ENCODE assay signal across 7 cellular contexts in genomic region chr10:72355214-72355555, GRCh38. TPM values are rescaled to one million over a fixed set of nuclear protein-coding genes. Genes with fewer than 3 reads are reported as not detected.
DNase-seq lines count a peak whose midpoint lies in the region; TF ChIP-seq lines count a peak whose summit lies in the region.

No MANE protein-coding gene starts in this region.

- peaks cover 0 to 16% (median 10%) of the 10 kb centered on the region in 5 donors for H3K36me3 ChIP-seq in subcutaneous abdominal adipose tissue (ENCODE audit: control insufficient read depth in 5 of 5, insufficient read depth in 5 of 5, low read length in 5 of 5)

- H3K36me3 Mint-ChIP-seq in HFFc6 (ENCODE audit: low read depth) = peaks cover 22% of the 10 kb centered on the region
- H3K36me3 Mint-ChIP-seq in activated T-helper 1 cell treated with anti-CD3 and anti-CD28 coated beads, Interleukin-12 subunit alpha, Interleukin-12 subunit beta, Interleukin-2, Interleukin-4 antibody, amounts not matched to agents 30 ng/mL and 10 ng/mL and 1 ng/mL, durations not matched to agents 14 hours and 24 hours and 36 hours (ENCODE audit: low read depth) = peaks cover 11% of the 10 kb centered on the region
- H3K36me3 Mint-ChIP-seq in immature natural killer cell = peaks cover 4 to 11% (median 7%) of the 10 kb centered on the region in 3 donors

- H3K27me3 ChIP-seq in subcutaneous abdominal adipose tissue (ENCODE audit: control insufficient read depth in 5 of 5, insufficient read depth in 4 of 5, low read length in 5 of 5) = no peaks in the 10 kb centered on the region

- H3K9me3 ChIP-seq in subcutaneous abdominal adipose tissue (ENCODE audit: control insufficient read depth in 5 of 5, low read length in 5 of 5) = no peaks in the 10 kb centered on the region

- H3K4me1 ChIP-seq in subcutaneous abdominal adipose tissue (ENCODE audit: control insufficient read depth in 5 of 5, insufficient read depth in 5 of 5, low read length in 5 of 5) = peaks cover 5 to 34% (median 23%) of the 10 kb centered on the region in 5 donors

- peak overlapping the region; percentile 97 for H3K27ac ChIP-seq in subcutaneous abdominal adipose tissue (ENCODE audit: low read depth, low read length)

- H3K27me3 Mint-ChIP-seq in HFFc6 (ENCODE audit: insufficient read depth) (no peaks in the 10 kb centered on the region; the same call in none of the 2 replicates), immature natural killer cell (ENCODE audit: low read depth in 3 of 3) (peaks cover 7 to 16% (median 9%) of the 10 kb centered on the region in 3 donors)
- H3K27me3 Mint-ChIP-seq in activated T-helper 1 cell treated with anti-CD3 and anti-CD28 coated beads, Interleukin-12 subunit alpha, Interleukin-12 subunit beta, Interleukin-2, Interleukin-4 antibody, amounts not matched to agents 30 ng/mL and 10 ng/mL and 1 ng/mL, durations not matched to agents 14 hours and 24 hours and 36 hours (ENCODE audit: insufficient read depth) = peaks cover 4% of the 10 kb centered on the region

- H3K9me3 Mint-ChIP-seq in HFFc6 (no peaks in the 10 kb centered on the region), immature natural killer cell (peaks cover 0 to 1% (median 0%) of the 10 kb centered on the region in 6 donors)
- no peaks in the 10 kb centered on the region for H3K9me3 Mint-ChIP-seq in activated T-helper 1 cell treated with anti-CD3 and anti-CD28 coated beads, Interleukin-12 subunit alpha, Interleukin-12 subunit beta, Interleukin-2, Interleukin-4 antibody, amounts not matched to agents 30 ng/mL and 10 ng/mL and 1 ng/mL, durations not matched to agents 14 hours and 24 hours and 36 hours

- H3K27ac Mint-ChIP-seq in HFFc6 (peak overlapping the region; percentile 98), immature natural killer cell (peak overlapping the region; percentile 90 to 97 (median 95))
- peak overlapping the region; percentile 84 for H3K27ac Mint-ChIP-seq in activated T-helper 1 cell treated with anti-CD3 and anti-CD28 coated beads, Interleukin-12 subunit alpha, Interleukin-12 subunit beta, Interleukin-2, Interleukin-4 antibody, amounts not matched to agents 30 ng/mL and 10 ng/mL and 1 ng/mL, durations not matched to agents 14 hours and 24 hours and 36 hours

- H3K4me3 Mint-ChIP-seq in HFFc6 (peak overlapping the region; percentile 98), immature natural killer cell (peak overlapping the region; percentile 94 to 98 (median 95))
- H3K4me3 Mint-ChIP-seq in activated T-helper 1 cell treated with anti-CD3 and anti-CD28 coated beads, Interleukin-12 subunit alpha, Interleukin-12 subunit beta, Interleukin-2, Interleukin-4 antibody, amounts not matched to agents 30 ng/mL and 10 ng/mL and 1 ng/mL, durations not matched to agents 14 hours and 24 hours and 36 hours = peak overlapping the region; percentile 97

- H3K4me1 Mint-ChIP-seq in HFFc6 (ENCODE audit: low read depth) (peaks cover 36% of the 10 kb centered on the region), immature natural killer cell (peaks cover 42 to 56% of the 10 kb centered on the region in 2 donors)
- H3K4me1 Mint-ChIP-seq in activated T-helper 1 cell treated with anti-CD3 and anti-CD28 coated beads, Interleukin-12 subunit alpha, Interleukin-12 subunit beta, Interleukin-2, Interleukin-4 antibody, amounts not matched to agents 30 ng/mL and 10 ng/mL and 1 ng/mL, durations not matched to agents 14 hours and 24 hours and 36 hours (ENCODE audit: low read depth) = peaks cover 29% of the 10 kb centered on the region

- in situ Hi-C loops in KBM-7 (cut with MboI; ENCODE audit: low pct_unique_long_range_greater_than_20kb, low sequenced_read_pairs) = loop anchor here (25.0 kb wide), 1 partner anchor 507 kb away; no protein-coding TSS in a partner anchor

- peak overlapping the region; percentile 84 to 99 (median 93) for H3K9ac ChIP-seq in subcutaneous abdominal adipose tissue (ENCODE audit: low read length in 5 of 5)

- peak overlapping the region; percentile 74 to 99 (median 94) for H3K4me3 ChIP-seq in subcutaneous abdominal adipose tissue (ENCODE audit: low read depth in 1 of 5, low read length in 5 of 5)

- DNase-seq in HFFc6 (no peak), immature natural killer cell (no peak), KBM-7 (no peak), GDM1 (lab: John Stamatoyannopoulos, UW) (no peak), amygdala (lab: John Stamatoyannopoulos, UW) (no peak)
- no peak for DNase-seq in activated T-helper 1 cell treated with anti-CD3 and anti-CD28 coated beads, Interleukin-12 subunit alpha, Interleukin-12 subunit beta, Interleukin-2, Interleukin-4 antibody, amounts not matched to agents 30 ng/mL and 10 ng/mL and 1 ng/mL, durations not matched to agents 14 hours and 24 hours and 36 hours (ENCODE audit: low spot score)

- TF ChIP-seq CTCF in HFFc6 (IDR thresholded peaks at IDR 0.05) = no peak

- intact Hi-C loops in activated T-helper 1 cell treated with anti-CD3 and anti-CD28 coated beads, Interleukin-12 subunit alpha, Interleukin-12 subunit beta, Interleukin-2, Interleukin-4 antibody, amounts not matched to agents 30 ng/mL and 10 ng/mL and 1 ng/mL, durations not matched to agents 14 hours and 24 hours and 36 hours (cut with micrococcal nuclease) = loop anchor here (1.0 to 10.0 kb wide), 4 partner anchors 20 to 1390 kb away; partner anchors contain the start of genes ECD, FAM149B1, MICU1 and SEC24C

RNA-seq across cellular contexts. Expression of gene DNAJB12, which starts 0.5 kb away (rescaled TPM):
- 10 to 100 TPM; 36.3 to 42.5 (median 39.0) TPM for total RNA-seq in HFFc6 (2021; fragmentation: NEBNext Ultra II Directional; extraction: Animal tissue kit (Norgen Biotek cat#: 25700))
- 32.4 and 38.0 TPM in 2 replicates for total RNA-seq in activated T-helper 1 cell treated with anti-CD3 and anti-CD28 coated beads, Interleukin-12 subunit alpha, Interleukin-12 subunit beta, Interleukin-2, Interleukin-4 antibody, amounts not matched to agents 30 ng/mL and 10 ng/mL and 1 ng/mL, durations not matched to agents 14 hours and 24 hours and 36 hours
- 10 to 100 TPM; 12.2 to 32.0 (median 12.4) TPM for polyA plus RNA-seq in immature natural killer cell
